Comparison of ENCODE assay signal across 8 cellular contexts in the genomic region with DNA sequence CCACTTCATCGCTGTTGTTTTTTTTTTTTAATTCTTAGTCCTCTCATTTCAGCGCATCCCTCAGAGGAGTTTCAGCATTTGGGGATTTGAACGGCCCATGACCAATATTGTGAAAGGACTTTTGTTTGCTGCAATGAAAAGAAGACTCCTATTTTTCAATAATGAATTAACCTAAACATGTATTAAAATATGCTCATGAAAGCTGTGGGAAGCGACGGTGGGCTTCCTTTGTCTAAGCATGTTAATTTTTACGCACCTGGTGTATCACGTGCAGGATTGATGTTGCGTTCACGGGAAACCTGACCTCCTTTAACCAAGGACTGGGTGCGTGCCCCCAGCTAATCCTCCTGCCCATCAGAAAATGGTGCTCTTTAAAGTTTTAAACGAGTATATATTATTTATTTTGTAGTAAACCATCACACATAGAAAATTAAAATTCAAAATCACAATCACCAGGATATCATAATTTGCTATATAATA. TPM values are rescaled to one million over a fixed set of nuclear protein-coding genes. Genes with fewer than 3 reads are reported as not detected.
DNase-seq lines count a peak whose midpoint lies in the region; ATAC-seq, FAIRE-seq and TF ChIP-seq lines count a peak whose summit lies in the region.

No MANE protein-coding gene starts in this region.

- H3K9ac ChIP-seq in rectal smooth muscle tissue (ENCODE audit: low read length): peak overlapping the region; percentile 56

- FAIRE-seq in GM18507 (lab: Jason Lieb, UNC): peak; percentile 33

- no peak for TF ChIP-seq CTCF in epithelial cell of proximal tubule (conservative IDR thresholded peaks at IDR 0.05; ENCODE audit: low read depth, low read length)

- ATAC-seq in sciatic nerve: no peak

- intact Hi-C loops in sciatic nerve (cut with DNase I): loop anchor here (5.0 kb wide), 1 partner anchor 115 kb away; no protein-coding TSS in a partner anchor

- H3K27ac ChIP-seq in rectal smooth muscle tissue (ENCODE audit: low read depth, low read length): no peak overlapping the region

- DNase-seq in GM18507 (ENCODE audit: extremely low spot score, insufficient read length, low read depth): no peak
- peak; percentile 18 for DNase-seq in NAMALWA (ENCODE audit: low spot score)
- no peak for DNase-seq in epithelial cell of proximal tubule (ENCODE audit: low read depth)
- DNase-seq in effector CD4-positive, alpha-beta T cell: no peak
- DNase-seq in NCI-H510A treated with DMSO at 0.1 percent for 48 hours (lab: John Stamatoyannopoulos, UW): no peak
- DNase-seq in sciatic nerve (ENCODE audit: low spot score): no peak
- DNase-seq in germinal center (ENCODE audit: low spot score): no peak

- peaks cover 7% of the 10 kb centered on the region for H3K4me1 ChIP-seq in rectal smooth muscle tissue (ENCODE audit: control insufficient read depth, insufficient read depth, low read length)

- no peaks in the 10 kb centered on the region for H3K36me3 ChIP-seq in rectal smooth muscle tissue (ENCODE audit: control insufficient read depth, insufficient read depth, low read length)

- H3K4me3 ChIP-seq in epithelial cell of proximal tubule (ENCODE audit: low read depth, low read length) (peak overlapping the region; percentile 69), rectal smooth muscle tissue (ENCODE audit: low read length) (peak overlapping the region; percentile 86)

- H3K27me3 ChIP-seq in rectal smooth muscle tissue (ENCODE audit: control insufficient read depth, insufficient read depth, low read length): no peaks in the 10 kb centered on the region

RNA-seq across cellular contexts. Expression of a gene that starts 0.6 kb away (rescaled TPM):
- total RNA-seq in epithelial cell of proximal tubule (0.07 and 0.46 TPM in 2 replicates), sciatic nerve (0.36 TPM)

RNA-seq across cellular contexts. Expression of a gene that starts 46.3 kb away (rescaled TPM):
- total RNA-seq in epithelial cell of proximal tubule (22.2 and 28.9 TPM in 2 replicates), sciatic nerve (38.9 TPM)
